1 cellular context compared by ENCODE assay signal in the genomic region with DNA sequence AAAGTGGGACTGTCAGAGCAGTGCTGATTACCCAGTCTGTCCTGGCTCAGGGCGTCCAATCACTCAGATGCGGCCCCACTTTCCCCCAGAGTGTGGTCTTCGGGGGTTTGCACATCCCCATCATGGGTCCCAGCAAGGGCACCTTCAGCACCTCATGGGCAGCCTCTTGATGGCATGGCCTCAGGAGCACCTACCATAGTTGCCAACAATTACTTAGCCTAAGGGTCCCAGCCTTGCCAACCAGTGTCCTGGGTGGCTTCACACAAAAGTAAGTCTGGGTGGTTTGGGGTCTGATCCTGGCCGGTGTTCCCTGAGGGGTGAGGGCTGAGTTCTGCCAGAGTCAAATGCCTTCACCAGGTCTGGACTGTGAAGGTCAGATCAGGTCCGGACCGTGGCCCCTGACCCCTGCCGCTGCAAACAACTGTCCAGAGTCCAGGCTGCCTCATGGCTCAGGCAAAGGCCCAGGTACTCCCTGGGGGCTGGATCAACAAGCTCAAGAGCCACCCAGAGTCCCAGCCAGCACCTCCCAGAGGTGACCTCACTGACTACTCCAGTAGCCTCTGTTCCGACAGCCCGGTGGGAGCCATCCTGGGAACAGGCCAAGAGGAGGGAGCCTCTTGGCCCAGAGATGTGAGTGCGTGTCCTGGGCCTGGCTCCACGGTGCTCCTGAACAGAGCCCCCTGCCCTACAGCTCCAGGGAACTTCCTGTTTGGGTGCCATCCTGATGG.
TF ChIP-seq lines count a peak whose summit lies in the region.

No MANE protein-coding gene starts in this region.

TF ChIP-seq in HepG2, 621 proteins besides CTCF, POLR2A, EP300 and RAD21 (continued from another document and continues in another):
- TF ChIP-seq ZNF512B (CRISPR knock-in tag; IDR thresholded peaks at IDR 0.05; ENCODE audit: borderline replicate concordance) = no peak
- TF ChIP-seq HIVEP1 (CRISPR knock-in tag; IDR thresholded peaks at IDR 0.05) = peak; percentile 77
- TF ChIP-seq TCF7L2 (IDR thresholded peaks at IDR 0.05; ENCODE audit: low read depth, low read length) = no peak
- peak; percentile 30 for TF ChIP-seq JARID2 (CRISPR knock-in tag; IDR thresholded peaks at IDR 0.05; ENCODE audit: insufficient replicate concordance)
- no peak for TF ChIP-seq HMGXB4 (CRISPR knock-in tag; IDR thresholded peaks at IDR 0.05; ENCODE audit: borderline replicate concordance in 1 of 2, low read depth in 1 of 2)
- TF ChIP-seq ZIK1 (CRISPR knock-in tag; IDR thresholded peaks at IDR 0.05; ENCODE audit: borderline replicate concordance, low read depth) = peak; percentile 65; the same call in 1 of the 2 replicates
- TF ChIP-seq, protein P1, sequence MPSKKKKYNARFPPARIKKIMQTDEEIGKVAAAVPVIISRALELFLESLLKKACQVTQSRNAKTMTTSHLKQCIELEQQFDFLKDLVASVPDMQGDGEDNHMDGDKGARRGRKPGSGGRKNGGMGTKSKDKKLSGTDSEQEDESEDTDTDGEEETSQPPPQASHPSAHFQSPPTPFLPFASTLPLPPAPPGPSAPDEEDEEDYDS (CRISPR knock-in tag; IDR thresholded peaks at IDR 0.05) = no peak; the same call in 1 of the 2 replicates
- no peak for TF ChIP-seq STAT5B (CRISPR knock-in tag; IDR thresholded peaks at IDR 0.05)
- TF ChIP-seq PCBP1 (IDR thresholded peaks at IDR 0.05; ENCODE audit: borderline replicate concordance, low read depth, low read length) = no peak
- TF ChIP-seq ZNF256 (CRISPR knock-in tag; conservative IDR thresholded peaks at IDR 0.05) = no peak
- no peak for TF ChIP-seq KLF15 (CRISPR knock-in tag; IDR thresholded peaks at IDR 0.05; ENCODE audit: borderline replicate concordance)
- TF ChIP-seq NFIC (IDR thresholded peaks at IDR 0.05; ENCODE audit: low read length) = no peak
- TF ChIP-seq, protein P2, sequence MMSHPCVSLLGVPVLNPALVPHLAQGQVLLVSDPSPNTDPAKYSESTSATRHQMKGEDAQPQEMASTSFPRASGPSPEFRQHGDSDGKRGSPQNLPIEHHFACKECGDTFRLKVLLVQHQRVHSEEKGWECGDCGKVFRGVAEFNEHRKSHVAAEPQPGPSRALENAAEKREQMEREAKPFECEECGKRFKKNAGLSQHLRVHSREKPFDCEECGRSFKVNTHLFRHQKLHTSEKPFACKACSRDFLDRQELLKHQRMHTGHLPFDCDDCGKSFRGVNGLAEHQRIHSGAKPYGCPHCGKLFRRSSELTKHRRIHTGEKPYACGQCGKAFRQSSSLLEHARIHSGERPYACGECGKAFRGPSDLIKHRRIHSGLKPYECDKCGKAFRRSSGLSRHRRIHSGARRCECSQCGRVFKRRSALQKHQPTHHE (CRISPR knock-in tag; IDR thresholded peaks at IDR 0.05; ENCODE audit: borderline replicate concordance) = no peak
- TF ChIP-seq, protein P3, sequence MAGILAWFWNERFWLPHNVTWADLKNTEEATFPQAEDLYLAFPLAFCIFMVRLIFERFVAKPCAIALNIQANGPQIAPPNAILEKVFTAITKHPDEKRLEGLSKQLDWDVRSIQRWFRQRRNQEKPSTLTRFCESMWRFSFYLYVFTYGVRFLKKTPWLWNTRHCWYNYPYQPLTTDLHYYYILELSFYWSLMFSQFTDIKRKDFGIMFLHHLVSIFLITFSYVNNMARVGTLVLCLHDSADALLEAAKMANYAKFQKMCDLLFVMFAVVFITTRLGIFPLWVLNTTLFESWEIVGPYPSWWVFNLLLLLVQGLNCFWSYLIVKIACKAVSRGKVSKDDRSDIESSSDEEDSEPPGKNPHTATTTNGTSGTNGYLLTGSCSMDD (CRISPR knock-in tag; IDR thresholded peaks at IDR 0.05) = no peak
- no peak for TF ChIP-seq TEF (CRISPR knock-in tag; IDR thresholded peaks at IDR 0.05)
- TF ChIP-seq ZNF414 (CRISPR knock-in tag; IDR thresholded peaks at IDR 0.05) = no peak
- no peak for TF ChIP-seq ATF1 (CRISPR knock-in tag; IDR thresholded peaks at IDR 0.05)
- 0 out of 2 replicates have a peak, but pooled peaks have one; percentile 28 for TF ChIP-seq SAFB2 (CRISPR knock-in tag; IDR thresholded peaks at IDR 0.05; ENCODE audit: borderline replicate concordance, low read depth)
- no peak; the same call in 1 of the 2 replicates for TF ChIP-seq CAMTA2 (CRISPR knock-in tag; IDR thresholded peaks at IDR 0.05; ENCODE audit: borderline replicate concordance)
- no peak for TF ChIP-seq KLF6 (CRISPR knock-in tag; IDR thresholded peaks at IDR 0.05)
- TF ChIP-seq, protein P4, sequence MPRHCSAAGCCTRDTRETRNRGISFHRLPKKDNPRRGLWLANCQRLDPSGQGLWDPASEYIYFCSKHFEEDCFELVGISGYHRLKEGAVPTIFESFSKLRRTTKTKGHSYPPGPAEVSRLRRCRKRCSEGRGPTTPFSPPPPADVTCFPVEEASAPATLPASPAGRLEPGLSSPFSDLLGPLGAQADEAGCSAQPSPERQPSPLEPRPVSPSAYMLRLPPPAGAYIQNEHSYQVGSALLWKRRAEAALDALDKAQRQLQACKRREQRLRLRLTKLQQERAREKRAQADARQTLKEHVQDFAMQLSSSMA (CRISPR knock-in tag; IDR thresholded peaks at IDR 0.05) = no peak
- no peak for TF ChIP-seq ZFYVE20 (CRISPR knock-in tag; IDR thresholded peaks at IDR 0.05; ENCODE audit: borderline replicate concordance, low read depth)
- no peak for TF ChIP-seq RBM22 (optimal IDR thresholded peaks at IDR 0.05; ENCODE audit: low read length)
- TF ChIP-seq ZNF674 (CRISPR knock-in tag; IDR thresholded peaks at IDR 0.05; ENCODE audit: low read depth) = no peak
- no peak for TF ChIP-seq ZNF678 (CRISPR knock-in tag; IDR thresholded peaks at IDR 0.05)
- no peak for TF ChIP-seq SOX6 (IDR thresholded peaks at IDR 0.05)
- TF ChIP-seq SOX6 (CRISPR knock-in tag; IDR thresholded peaks at IDR 0.05) = peak; percentile 74
- no peak for TF ChIP-seq CEBPZ (IDR thresholded peaks at IDR 0.05; ENCODE audit: low read length)
- TF ChIP-seq ELF1 (CRISPR knock-in tag; IDR thresholded peaks at IDR 0.05) = no peak; the same call in 1 of the 2 replicates
- peak; percentile 84 for TF ChIP-seq FOXO1 (CRISPR knock-in tag; IDR thresholded peaks at IDR 0.05)
- TF ChIP-seq ZNF484 (CRISPR knock-in tag; IDR thresholded peaks at IDR 0.05; ENCODE audit: borderline replicate concordance, low read depth) = no peak
- peak; percentile 56; the same call in 1 of the 2 replicates for TF ChIP-seq ZMYM4 (CRISPR knock-in tag; IDR thresholded peaks at IDR 0.05)
- TF ChIP-seq ZBTB46 (CRISPR knock-in tag; IDR thresholded peaks at IDR 0.05; ENCODE audit: borderline replicate concordance) = no peak
- no peak for TF ChIP-seq HNF1B (CRISPR knock-in tag; IDR thresholded peaks at IDR 0.05)
- peak; percentile 36; the same call in 1 of the 2 replicates for TF ChIP-seq HDAC1 (CRISPR knock-in tag; IDR thresholded peaks at IDR 0.05)
- no peak for TF ChIP-seq LCORL (IDR thresholded peaks at IDR 0.05)
- peak; percentile 83 for TF ChIP-seq LCORL (CRISPR knock-in tag; IDR thresholded peaks at IDR 0.05)
- TF ChIP-seq DNMT3B (CRISPR knock-in tag; conservative IDR thresholded peaks at IDR 0.05) = no peak
- TF ChIP-seq, protein P5, sequence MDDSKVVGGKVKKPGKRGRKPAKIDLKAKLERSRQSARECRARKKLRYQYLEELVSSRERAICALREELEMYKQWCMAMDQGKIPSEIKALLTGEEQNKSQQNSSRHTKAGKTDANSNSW (CRISPR knock-in tag; IDR thresholded peaks at IDR 0.05; ENCODE audit: borderline replicate concordance) = no peak
- TF ChIP-seq, protein P6, sequence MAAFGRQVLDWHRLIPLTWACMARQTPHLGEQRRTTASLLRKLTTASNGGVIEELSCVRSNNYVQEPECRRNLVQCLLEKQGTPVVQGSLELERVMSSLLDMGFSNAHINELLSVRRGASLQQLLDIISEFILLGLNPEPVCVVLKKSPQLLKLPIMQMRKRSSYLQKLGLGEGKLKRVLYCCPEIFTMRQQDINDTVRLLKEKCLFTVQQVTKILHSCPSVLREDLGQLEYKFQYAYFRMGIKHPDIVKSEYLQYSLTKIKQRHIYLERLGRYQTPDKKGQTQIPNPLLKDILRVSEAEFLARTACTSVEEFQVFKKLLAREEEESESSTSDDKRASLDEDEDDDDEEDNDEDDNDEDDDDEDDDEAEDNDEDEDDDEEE (CRISPR knock-in tag; IDR thresholded peaks at IDR 0.05) = no peak
- no peak for TF ChIP-seq PHF5A (CRISPR knock-in tag; IDR thresholded peaks at IDR 0.05; ENCODE audit: low read depth, unreplicated experiment)
